ENCODE assay signal across 8 cellular contexts in genomic region chr1:52365091-52365745, GRCh38. TPM values are rescaled to one million over a fixed set of nuclear protein-coding genes. Genes with fewer than 3 reads are reported as not detected.
DNase-seq lines count a peak whose midpoint lies in the region; ATAC-seq and TF ChIP-seq lines count a peak whose summit lies in the region.

No MANE protein-coding gene starts in this region.

- peak overlapping the region; percentile 90 to 97 (median 95) for H3K27ac Mint-ChIP-seq in CD4-positive, alpha-beta memory T cell
- H3K27ac Mint-ChIP-seq in stimulated activated memory B cell treated with anti-CD40 and anti-IgM and Interleukin-4, amounts not matched to agents 10 μg/mL and 1 μg/mL and 100 μg/mL, for 72 hours, result peak overlapping the region; percentile 93

- H3K9me3 ChIP-seq in CD4-positive, alpha-beta memory T cell (ENCODE audit: control insufficient read depth in 1 of 2, low read length in 2 of 2), result no peaks in the 10 kb centered on the region
- H3K9me3 ChIP-seq in SJCRH30 (replicated peaks), result no peaks in the 10 kb centered on the region
- no peaks in the 10 kb centered on the region for H3K9me3 ChIP-seq in colonic mucosa

- intact Hi-C loops in CD4-positive, alpha-beta memory T cell (cut with micrococcal nuclease), result loop anchor here (1.0 to 5.0 kb wide), 3 partner anchors 224 to 333 kb away; partner anchors contain the start of gene KTI12
- intact Hi-C loops in colonic mucosa (cut with DNase I) (no loop called here), left colon (cut with DNase I, micrococcal nuclease) (no loop called here)

- H3K9me3 Mint-ChIP-seq in CD4-positive, alpha-beta memory T cell, result peaks cover 0 to 4% (median 0%) of the 10 kb centered on the region in 8 donors
- no peaks in the 10 kb centered on the region for H3K9me3 Mint-ChIP-seq in stimulated activated memory B cell treated with anti-CD40 and anti-IgM and Interleukin-4, amounts not matched to agents 10 μg/mL and 1 μg/mL and 100 μg/mL, for 72 hours

- peak overlapping the region; percentile 91 to 96 for H3K9ac ChIP-seq in colonic mucosa (ENCODE audit: low read depth in 2 of 2, low read length in 2 of 2)

- H3K36me3 ChIP-seq in CD4-positive, alpha-beta memory T cell (ENCODE audit: insufficient read depth, low read length), result peaks cover 26% of the 10 kb centered on the region
- peaks cover 5% of the 10 kb centered on the region for H3K36me3 ChIP-seq in SJCRH30
- peaks cover 7% of the 10 kb centered on the region for H3K36me3 ChIP-seq in colonic mucosa

- no peaks in the 10 kb centered on the region for H3K27me3 ChIP-seq in CD4-positive, alpha-beta memory T cell (ENCODE audit: insufficient read depth, low read length)
- H3K27me3 ChIP-seq in SJCRH30 (no peaks in the 10 kb centered on the region), colonic mucosa (no peaks in the 10 kb centered on the region)

- H3K27ac ChIP-seq in CD4-positive, alpha-beta memory T cell (ENCODE audit: low read depth, low read length), result peak overlapping the region; percentile 78
- H3K27ac ChIP-seq in SJCRH30 (peak overlapping the region; percentile 76), colonic mucosa (peak overlapping the region; percentile 89)

- DNase-seq in CD4-positive, alpha-beta memory T cell, result peak in 1 of 5 donors; percentile 51
- DNase-seq in H4 (ENCODE audit: low spot score) (peak; percentile 80), SJCRH30 (peak; percentile 49 to 62), colonic mucosa (peak; percentile 63), left colon (peak; percentile 60 to 67), cerebellar nuclear complex (lab: John Stamatoyannopoulos, UW) (no peak), KG1 (lab: John Stamatoyannopoulos, UW) (no peak)

- H3K4me3 Mint-ChIP-seq in CD4-positive, alpha-beta memory T cell, result peak overlapping the region; percentile 90 to 97 (median 92)
- H3K4me3 Mint-ChIP-seq in stimulated activated memory B cell treated with anti-CD40 and anti-IgM and Interleukin-4, amounts not matched to agents 10 μg/mL and 1 μg/mL and 100 μg/mL, for 72 hours, result peak overlapping the region; percentile 93

- no peak for TF ChIP-seq CTCF in colonic mucosa (IDR thresholded peaks at IDR 0.05)

- POLR2A ChIA-PET in CD4-positive, alpha-beta memory T cell (lab: Charles Lee; ENCODE audit: partially characterized antibody), result interaction anchor here (0.7 to 3.3 kb wide), 17 partner anchors 9 to 361 kb away, joined by 3 to 68 read pairs (median 5); partner anchors contain the start of genes ORC1, PRPF38A, TXNDC12 and ZYG11B

- CTCF ChIA-PET in CD4-positive, alpha-beta memory T cell (lab: Charles Lee; ENCODE audit: partially characterized antibody), result interaction anchor here (1.4 kb wide), 1 partner anchor 322 kb away, joined by 3 read pairs; no protein-coding TSS in a partner anchor

- peak; percentile 20 for ATAC-seq in left colon
- ATAC-seq in stimulated activated memory B cell treated with anti-CD40 and anti-IgM and Interleukin-4, amounts not matched to agents 10 μg/mL and 1 μg/mL and 100 μg/mL, for 72 hours, result no peak

- peaks cover 32% of the 10 kb centered on the region for H3K4me1 ChIP-seq in CD4-positive, alpha-beta memory T cell (ENCODE audit: insufficient read depth, low read length)
- H3K4me1 ChIP-seq in SJCRH30 (peaks cover 6% of the 10 kb centered on the region; the same call in 1 of the 2 replicates), colonic mucosa (peaks cover 3% of the 10 kb centered on the region)

- peak overlapping the region; percentile 31 to 88 for H3K4me3 ChIP-seq in CD4-positive, alpha-beta memory T cell (ENCODE audit: low read length in 2 of 2)
- H3K4me3 ChIP-seq in SJCRH30 (peak overlapping the region; percentile 88), colonic mucosa (peak overlapping the region; percentile 82)

- peaks cover 13 to 40% of the 10 kb centered on the region in 2 donors for H3K36me3 Mint-ChIP-seq in CD4-positive, alpha-beta memory T cell
- peaks cover 26% of the 10 kb centered on the region for H3K36me3 Mint-ChIP-seq in stimulated activated memory B cell treated with anti-CD40 and anti-IgM and Interleukin-4, amounts not matched to agents 10 μg/mL and 1 μg/mL and 100 μg/mL, for 72 hours

- H3K4me1 Mint-ChIP-seq in CD4-positive, alpha-beta memory T cell, result peaks cover 20 to 56% (median 41%) of the 10 kb centered on the region in 4 donors
- peaks cover 40% of the 10 kb centered on the region for H3K4me1 Mint-ChIP-seq in stimulated activated memory B cell treated with anti-CD40 and anti-IgM and Interleukin-4, amounts not matched to agents 10 μg/mL and 1 μg/mL and 100 μg/mL, for 72 hours

- no peaks in the 10 kb centered on the region for H3K27me3 Mint-ChIP-seq in CD4-positive, alpha-beta memory T cell
- H3K27me3 Mint-ChIP-seq in stimulated activated memory B cell treated with anti-CD40 and anti-IgM and Interleukin-4, amounts not matched to agents 10 μg/mL and 1 μg/mL and 100 μg/mL, for 72 hours, result no peaks in the 10 kb centered on the region

RNA-seq across cellular contexts. Expression of gene CC2D1B, which starts 0.8 kb away (rescaled TPM):
- total RNA-seq in CD4-positive, alpha-beta memory T cell, result 10 to 100 TPM; 83.7 to 84.1 TPM
- 10 to 100 TPM in 1 of 2 donors, 1 to 10 TPM in 1; 2.6 to 14.8 TPM for polyA plus RNA-seq in CD4-positive, alpha-beta memory T cell
- total RNA-seq in H4 (2014; rRNA removed; shearing (Covaris generic)), result 19.9 and 23.0 TPM in 2 replicates
- total RNA-seq in SJCRH30 (2014; rRNA removed; shearing (Covaris generic)), result 18.6 and 20.9 TPM in 2 replicates
- total RNA-seq in colonic mucosa (10 to 100 TPM; 25.2 to 27.3 TPM), left colon (10 to 100 TPM; 32.8 to 35.3 TPM)

RNA-seq across cellular contexts. Expression of gene ORC1, which starts 39.0 kb away (rescaled TPM):
- total RNA-seq in CD4-positive, alpha-beta memory T cell, result 1 to 10 TPM; 1.1 to 1.5 TPM
- under 1 TPM; 0.16 to 0.25 TPM for polyA plus RNA-seq in CD4-positive, alpha-beta memory T cell
- total RNA-seq in H4 (2014; rRNA removed; shearing (Covaris generic)), result 29.4 and 31.1 TPM in 2 replicates
- total RNA-seq in SJCRH30 (2014; rRNA removed; shearing (Covaris generic)), result 37.3 and 38.9 TPM in 2 replicates
- total RNA-seq in colonic mucosa (10 to 100 TPM in 1 of 2 donors, 1 to 10 TPM in 1; 4.9 to 19.6 TPM), left colon (1 to 10 TPM; 1.7 to 4.3 TPM)

RNA-seq across cellular contexts. Expression of gene PRPF38A, which starts 39.2 kb away (rescaled TPM):
- 10 to 100 TPM; 69.7 to 70.4 TPM for total RNA-seq in CD4-positive, alpha-beta memory T cell
- polyA plus RNA-seq in CD4-positive, alpha-beta memory T cell, result 10 to 100 TPM; 27.5 to 45.8 TPM
- total RNA-seq in H4 (2014; rRNA removed; shearing (Covaris generic)), result 9.7 and 15.0 TPM in 2 replicates
- total RNA-seq in SJCRH30 (2014; rRNA removed; shearing (Covaris generic)), result 65.5 and 66.2 TPM in 2 replicates
- total RNA-seq in colonic mucosa (10 to 100 TPM; 56.7 to 61.4 TPM), left colon (10 to 100 TPM; 45.8 to 50.0 TPM)

Comparison
In these comparisons a context has a peak if more than half of its experiments do, and no peak if none do; other contexts are left out.
1. DNase-seq: peak in H4 (single experiment), SJCRH30 (2 of 2), colonic mucosa (single experiment) and left colon (2 of 2); none in cerebellar nuclear complex (0 of 2) and KG1 (single experiment).
2. Peak in every context shown above with its lines, with median percentiles within 50 percentile points of each other: H3K27ac ChIP-seq and H3K4me3 ChIP-seq.